In genomic region chr2:110204408-110205385, GRCh38 we compare ENCODE assay signal across 8 cellular contexts. TPM values are rescaled to one million over a fixed set of nuclear protein-coding genes. Genes with fewer than 3 reads are reported as not detected.
DNase-seq lines count a peak whose midpoint lies in the region; ATAC-seq, FAIRE-seq and TF ChIP-seq lines count a peak whose summit lies in the region.

TSS of gene NPHP1 (minus strand) at chr2:110205013. CDS start at chr2:110204968, 45 bp downstream.

- no peak within 1 kb of the TSS for H2BK12ac ChIP-seq in H1 (ENCODE audit: low read depth, low read length)

- peak in 1 of 2 experiments; percentile 86; a peak in 2 of 3 replicates for TF ChIP-seq POLR2A in H1 (IDR thresholded peaks at IDR 0.05; ENCODE audit: control extremely low read depth in 1 of 2, low read depth in 2 of 2, low read length in 2 of 2)

- TF ChIP-seq EP300 in H1 (IDR thresholded peaks at IDR 0.05; ENCODE audit: borderline replicate concordance in 1 of 2, low read depth in 2 of 2, low read length in 2 of 2): peak; percentile 13 to 35; a peak in 1 of 3 replicates

- H3K36me3 ChIP-seq in Caco-2 (ENCODE audit: control insufficient read depth, insufficient read depth, low read length) (no peaks in the 10 kb centered on the region), H1 (ENCODE audit: control insufficient read depth in 2 of 4, insufficient read depth in 4 of 4, low read length in 3 of 4) (no peaks in the 10 kb centered on the region), mesodermal cell (ENCODE audit: control insufficient read depth, insufficient read depth, low read length) (peaks cover 6% of the 10 kb centered on the region)

- no peaks in the 10 kb centered on the region for H4K20me1 ChIP-seq in H1 (replicated peaks in 1 of 2; ENCODE audit: control insufficient read depth in 1 of 2, insufficient read depth in 2 of 2, low read length in 2 of 2)

- no peak within 1 kb of the TSS for H3K56ac ChIP-seq in H1 (replicated peaks; ENCODE audit: insufficient read length, low read depth, low read length)

- H4K8ac ChIP-seq in H1 (ENCODE audit: extremely low read depth, insufficient read depth, low read length): peak within 1 kb of the TSS; percentile 89; the same call in 1 of the 2 replicates

- H3K9me3 Mint-ChIP-seq in Caco-2 (ENCODE audit: unreplicated experiment): no peaks in the 10 kb centered on the region
- no peaks in the 10 kb centered on the region for H3K9me3 Mint-ChIP-seq in activated CD8-positive, alpha-beta memory T cell treated with anti-CD3 and anti-CD28 coated beads, Interleukin-2, amount 10 ng/mL, durations not matched to agents 7 days and 5 days (ENCODE audit: low read depth)

- H2BK15ac ChIP-seq in H1 (ENCODE audit: low read length): no peak within 1 kb of the TSS

- no peak within 1 kb of the TSS for H3K14ac ChIP-seq in H1 (ENCODE audit: insufficient read length)

- FAIRE-seq in H1 (lab: Jason Lieb, UNC): no peak

- no peak within 1 kb of the TSS for H4K91ac ChIP-seq in H1 (replicated peaks; ENCODE audit: insufficient read length, low read length)

- H3K23me2 ChIP-seq in H1 (ENCODE audit: low read depth, low read length): peaks cover 7% of the 10 kb centered on the region

- peaks cover 3% of the 10 kb centered on the region for H3K27me3 Mint-ChIP-seq in Caco-2 (ENCODE audit: insufficient read depth, unreplicated experiment)
- no peaks in the 10 kb centered on the region for H3K27me3 Mint-ChIP-seq in activated CD8-positive, alpha-beta memory T cell treated with anti-CD3 and anti-CD28 coated beads, Interleukin-2, amount 10 ng/mL, durations not matched to agents 7 days and 5 days

- peak within 1 kb of the TSS; percentile 85 for H3K4me3 ChIP-seq in Caco-2 (ENCODE audit: low read depth, low read length)
- H3K4me3 ChIP-seq in H1 (ENCODE audit: extremely low read depth in 1 of 4, insufficient read depth in 2 of 4, low read depth in 3 of 4, low read length in 4 of 4): peak within 1 kb of the TSS; percentile 57 to 80 (median 75)
- H3K4me3 ChIP-seq in mesodermal cell (ENCODE audit: extremely low read depth, insufficient read depth, low read length, poor library complexity, severe bottlenecking): peak within 1 kb of the TSS; percentile 74

- WGBS in H1 (ENCODE audit: extremely low coverage in 1 of 2, insufficient coverage in 1 of 2, insufficient read length in 1 of 2, insufficient replicate concordance in 2 of 2, low coverage in 1 of 2, low lambda C conversion rate in 2 of 2, missing lambda C conversion rate in 1 of 2), 2 experiments: 5 to 100% methylated on average over 1 to 42 of the region's 43 CpGs
- WGBS in mesodermal cell (ENCODE audit: insufficient coverage in 2 of 2), 2 experiments: 4 to 7% methylated on average over 23 to 36 of the region's 43 CpGs

- H3K27ac ChIP-seq in H1 (ENCODE audit: low read depth, low read length) (no peak within 1 kb of the TSS), mesodermal cell (ENCODE audit: low read depth, low read length, severe bottlenecking) (peak within 1 kb of the TSS; percentile 43)

- POLR2A ChIA-PET in Caco-2 (lab: Charles Lee): interaction anchor here (0.6 kb wide), 1 partner anchor 38 kb away, joined by 4 read pairs; no protein-coding TSS in a partner anchor
- POLR2A ChIA-PET in H1 (lab: Charles Lee; ENCODE audit: partially characterized antibody): interaction anchor here (1.0 to 1.1 kb wide), 2 partner anchors 10 to 37 kb away, joined by 3 to 4 read pairs; no protein-coding TSS in a partner anchor

- H2BK120ac ChIP-seq in H1 (replicated peaks; ENCODE audit: low read depth, low read length): no peak within 1 kb of the TSS

- no peaks in the 10 kb centered on the region for H3K79me1 ChIP-seq in H1 (ENCODE audit: low read depth, low read length)

- H4K5ac ChIP-seq in H1 (ENCODE audit: insufficient read length, low read depth, low read length): peak within 1 kb of the TSS; percentile 57

- H3K9me3 ChIP-seq in Caco-2 (no peaks in the 10 kb centered on the region), H1 (ENCODE audit: insufficient read depth in 2 of 2, low read depth in 1 of 2, low read length in 1 of 2) (no peaks in the 10 kb centered on the region), mesodermal cell (ENCODE audit: control insufficient read depth, low read length) (no peaks in the 10 kb centered on the region)

- TF ChIP-seq RAD21 in H1 (IDR thresholded peaks at IDR 0.05 in 1 of 2, conservative IDR thresholded peaks at IDR 0.05 in 1 of 2; ENCODE audit: low read depth in 2 of 2, low read length in 2 of 2): no peak

- no peaks in the 10 kb centered on the region for H3K79me2 ChIP-seq in H1 (ENCODE audit: control insufficient read depth in 1 of 2, insufficient read depth in 2 of 2, low read length in 2 of 2)

- ATAC-seq in activated CD8-positive, alpha-beta memory T cell treated with anti-CD3 and anti-CD28 coated beads, Interleukin-2, amount 10 ng/mL, durations not matched to agents 7 days and 5 days: peak; percentile 95

- H3K9ac ChIP-seq in H1 (replicated peaks in 1 of 4; ENCODE audit: extremely low read depth in 1 of 4, low read depth in 3 of 4, low read length in 3 of 4): peak within 1 kb of the TSS; percentile 54 to 81 (median 63)

- CTCF ChIA-PET in Caco-2 (lab: Charles Lee): no interaction called here
- CTCF ChIA-PET in activated CD8-positive, alpha-beta memory T cell treated with anti-CD3 and anti-CD28 coated beads, Interleukin-2, amount 10 ng/mL, durations not matched to agents 7 days and 5 days (lab: Charles Lee): interaction anchor here (1.2 kb wide), 1 partner anchor 48 kb away, joined by 4 read pairs; no protein-coding TSS in a partner anchor
- CTCF ChIA-PET in H1 (lab: Charles Lee; ENCODE audit: partially characterized antibody): interaction anchor here (1.1 to 1.2 kb wide), 2 partner anchors 35 to 37 kb away, joined by 3 read pairs; no protein-coding TSS in a partner anchor

- BruUV-seq in Caco-2 (replicated peaks; lab: Mats Ljungman, UMichigan): no TSS peak

- H3K4ac ChIP-seq in H1 (replicated peaks; ENCODE audit: insufficient read length, low read depth, low read length): no peak within 1 kb of the TSS

- no peaks in the 10 kb centered on the region for H3K27me3 ChIP-seq in Caco-2 (replicated peaks; ENCODE audit: control insufficient read depth, insufficient read depth, low read length)
- no peaks in the 10 kb centered on the region for H3K27me3 ChIP-seq in H1 (replicated peaks in 1 of 4; ENCODE audit: control insufficient read depth in 3 of 4, extremely low read depth in 1 of 4, insufficient read depth in 3 of 4, low read length in 3 of 4)

- H2BK20ac ChIP-seq in H1 (ENCODE audit: low read length): no peak within 1 kb of the TSS

- no peak within 1 kb of the TSS for H3K18ac ChIP-seq in H1 (ENCODE audit: extremely low read depth, low read length)

- no peak within 1 kb of the TSS; the same call in 1 of the 2 replicates for H2BK5ac ChIP-seq in H1 (ENCODE audit: low read depth, low read length)

- H3K27ac Mint-ChIP-seq in Caco-2 (ENCODE audit: unreplicated experiment): peak within 1 kb of the TSS; percentile 90
- peak within 1 kb of the TSS; percentile 79 for H3K27ac Mint-ChIP-seq in activated CD8-positive, alpha-beta memory T cell treated with anti-CD3 and anti-CD28 coated beads, Interleukin-2, amount 10 ng/mL, durations not matched to agents 7 days and 5 days

- TF ChIP-seq CTCF in Caco-2 (IDR thresholded peaks at IDR 0.05; ENCODE audit: insufficient read depth in 1 of 2, low read depth in 1 of 2, low read length in 1 of 2, severe bottlenecking in 1 of 2, unreplicated experiment in 1 of 2) (peak in 1 of 2 experiments; percentile 3), GM20000 (IDR thresholded peaks at IDR 0.05; ENCODE audit: extremely low read depth, missing control alignments) (no peak), H1 (IDR thresholded peaks at IDR 0.05; ENCODE audit: control extremely low read depth in 1 of 3, insufficient read depth in 1 of 3, low read depth in 1 of 3, low read length in 3 of 3) (no peak)

- peak within 1 kb of the TSS; percentile 87 for H2AFZ ChIP-seq in H1 (ENCODE audit: low read length)

- no peak within 1 kb of the TSS for H2AK5ac ChIP-seq in H1 (ENCODE audit: low read depth, low read length)

- intact Hi-C loops in Caco-2 (cut with micrococcal nuclease; ENCODE audit: unreplicated experiment): no loop called here

- H3K4me1 ChIP-seq in Caco-2 (peaks cover 5% of the 10 kb centered on the region; the same call in 1 of the 2 replicates), H1 (replicated peaks in 1 of 4; ENCODE audit: control insufficient read depth in 3 of 4, insufficient read depth in 4 of 4, low read length in 3 of 4) (no peaks in the 10 kb centered on the region), mesodermal cell (ENCODE audit: control insufficient read depth, insufficient read depth, low read length, poor library complexity, severe bottlenecking) (peaks cover 6% of the 10 kb centered on the region)

- DNase-seq in Caco-2 (peak; percentile 90 to 95), GM20000 (ENCODE audit: low spot score) (peak; percentile 94), HPDE6-E6E7 (ENCODE audit: extremely low spot score) (peak; percentile 90), H1 (ENCODE audit: low read depth in 1 of 2, low spot score in 2 of 2) (peak; percentile 44 to 98)
- peak; percentile 76 for DNase-seq in NK-92 treated with Interleukin-12 subunit alpha and Interleukin-12 subunit beta, amount 100 ng/mL, for 24 hours (lab: John Stamatoyannopoulos, UW)
- peak; percentile 89 for DNase-seq in activated CD8-positive, alpha-beta memory T cell treated with anti-CD3 and anti-CD28 coated beads, Interleukin-2, amount 10 ng/mL, durations not matched to agents 7 days and 5 days
- peak; percentile 63 for DNase-seq in stimulated activated CD8-positive, alpha-beta memory T cell treated with anti-CD3 and anti-CD28 coated beads, Interleukin-15, amount 100 ng/mL, for 1 hour (ENCODE audit: low read depth)

- peak within 1 kb of the TSS; percentile 72 to 95 for H3K4me2 ChIP-seq in H1 (ENCODE audit: insufficient read depth in 1 of 2, low read depth in 2 of 2, low read length in 2 of 2)

- H3K23ac ChIP-seq in H1 (ENCODE audit: insufficient read length): no peak within 1 kb of the TSS

- peaks cover 16% of the 10 kb centered on the region for H3K36me3 Mint-ChIP-seq in Caco-2 (ENCODE audit: insufficient read depth, unreplicated experiment)
- peaks cover 9% of the 10 kb centered on the region for H3K36me3 Mint-ChIP-seq in activated CD8-positive, alpha-beta memory T cell treated with anti-CD3 and anti-CD28 coated beads, Interleukin-2, amount 10 ng/mL, durations not matched to agents 7 days and 5 days

- H3K4me3 Mint-ChIP-seq in Caco-2 (ENCODE audit: unreplicated experiment): peak within 1 kb of the TSS; percentile 83
- peak within 1 kb of the TSS; percentile 75 for H3K4me3 Mint-ChIP-seq in activated CD8-positive, alpha-beta memory T cell treated with anti-CD3 and anti-CD28 coated beads, Interleukin-2, amount 10 ng/mL, durations not matched to agents 7 days and 5 days

- peaks cover 14% of the 10 kb centered on the region for H3K4me1 Mint-ChIP-seq in Caco-2 (ENCODE audit: low read depth, unreplicated experiment)
- H3K4me1 Mint-ChIP-seq in activated CD8-positive, alpha-beta memory T cell treated with anti-CD3 and anti-CD28 coated beads, Interleukin-2, amount 10 ng/mL, durations not matched to agents 7 days and 5 days: peaks cover 22% of the 10 kb centered on the region

RNA-seq across cellular contexts. Expression of gene NPHP1, which starts in this region (rescaled TPM):
- total RNA-seq in Caco-2 (2022): 2.0 and 3.1 TPM in 2 replicates
- under 1 TPM; 0.18 to 0.61 TPM for total RNA-seq in activated CD8-positive, alpha-beta memory T cell treated with anti-CD3 and anti-CD28 coated beads, Interleukin-2, amount 10 ng/mL, durations not matched to agents 7 days and 5 days
- 2.8 and 3.3 TPM in 2 replicates for total RNA-seq in H1 (2021; fragmentation: NEBNext Ultra II Directional; extraction: Animal tissue kit (Norgen Biotek cat#: 25700))
- polyA plus RNA-seq in H1 (2011; rRNA removed): 0.74 and 1.4 TPM in 2 replicates
- 1.8 TPM for polyA plus RNA-seq in H1 (2011; cell fraction: cytosol; rRNA removed)
- 1.2 TPM for polyA plus RNA-seq in H1 (2011; cell fraction: nucleus; rRNA removed)
- polyA plus RNA-seq in H1 (2012, experiment 1 of 2): 2.0 to 3.5 TPM (median 2.4 TPM) in 4 replicates
- 2.3 TPM for polyA plus RNA-seq in H1 (2012, experiment 2 of 2)
- polyA plus RNA-seq in H1 (2013, experiment 1 of 2): 5.3 TPM
- polyA plus RNA-seq in H1 (2013, experiment 2 of 2): 4.8 TPM
- polyA minus RNA-seq in H1 (2011; rRNA and poly(A)+ RNA removed): 0.79 and 1.4 TPM in 2 replicates
- polyA minus RNA-seq in H1 (2011; cell fraction: cytosol; rRNA and poly(A)+ RNA removed): 0.73 TPM
- 4.6 TPM for polyA minus RNA-seq in H1 (2011; cell fraction: nucleus; rRNA and poly(A)+ RNA removed)
- polyA plus RNA-seq in mesodermal cell (2013, experiment 1 of 2): 7.3 TPM
- polyA plus RNA-seq in mesodermal cell (2013, experiment 2 of 2): 8.1 TPM

Comparison
In these comparisons a context has a peak if more than half of its experiments do, and no peak if none do; other contexts are left out.
1. Peak in DNase-seq and ATAC-seq in activated CD8-positive, alpha-beta memory T cell treated with anti-CD3 and anti-CD28 coated beads, Interleukin-2, amount 10 ng/mL, durations not matched to agents 7 days and 5 days; RNA of the gene not detected or under 1 TPM.